In the genomic region with DNA sequence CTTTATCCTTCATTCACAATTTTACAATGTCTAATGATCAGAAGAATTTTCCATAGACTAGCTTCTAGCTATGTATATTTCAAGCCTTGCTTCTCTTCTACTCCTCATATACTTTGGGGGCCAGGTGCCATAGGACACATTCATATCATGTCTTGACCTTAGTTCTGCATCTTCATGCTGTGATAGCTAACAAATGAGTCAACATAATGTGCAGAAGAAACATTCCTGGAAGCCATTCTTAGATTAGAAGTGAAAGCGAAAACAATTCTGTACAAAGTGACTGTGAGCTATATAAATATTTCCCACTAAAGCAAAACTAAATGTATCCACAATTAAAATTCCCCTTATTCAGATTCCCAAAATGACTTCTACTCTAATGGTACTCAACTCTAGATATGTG, we compare ENCODE assay signal across 13 cellular contexts.
A peak's percentile ranks its signal among the peaks of the same experiment; 100 is the strongest.
DNase-seq lines count a peak whose midpoint lies in the region; ATAC-seq and TF ChIP-seq lines count a peak whose summit lies in the region.
"Had no signal": no experiment of that assay in that cellular context is flagged by ENCODE, and none has a peak within 500 bp of the region (broad histone marks: within the 10 kb centered on the region; RNA-seq: fewer than 3 reads in every experiment).

No MANE protein-coding gene starts in this region.

- H3K4me1 ChIP-seq in fibroblast of lung (ENCODE audit: control insufficient read depth, extremely low read depth, insufficient read depth, low read length) (no peaks in the 10 kb centered on the region), esophagus muscularis mucosa (no peaks in the 10 kb centered on the region), breast epithelium (no peaks in the 10 kb centered on the region)
- H3K4me1 ChIP-seq: Peyer's patch had no signal

- CTCF ChIA-PET in activated naive CD4-positive, alpha-beta T cell treated with anti-CD3 and anti-CD28 coated beads for 36 hours (lab: Charles Lee), result no interaction called here

- no peak for TF ChIP-seq EP300 in esophagus muscularis mucosa (IDR thresholded peaks at IDR 0.05)

- H2AFZ ChIP-seq in fibroblast of lung (ENCODE audit: low read length), result no peak overlapping the region

- H3K36me3 ChIP-seq in fibroblast of lung (ENCODE audit: control insufficient read depth, insufficient read depth, low read length) (no peaks in the 10 kb centered on the region), esophagus muscularis mucosa (no peaks in the 10 kb centered on the region), breast epithelium (no peaks in the 10 kb centered on the region)
- H3K36me3 ChIP-seq: Peyer's patch had no signal

- DNase-seq in fibroblast of lung (ENCODE audit: low read depth in 2 of 2), result peak; percentile 15 to 27
- DNase-seq in esophagus muscularis mucosa (ENCODE audit: extremely low spot score), result no peak
- no peak for DNase-seq in activated naive CD4-positive, alpha-beta T cell treated with anti-CD3 and anti-CD28 coated beads for 36 hours
- no peak for DNase-seq in breast epithelium (ENCODE audit: low spot score in 2 of 2)
- DNase-seq in stimulated activated CD4-positive, alpha-beta T cell treated with anti-CD3 and anti-CD28 coated beads, Interleukin-1b, Interleukin-23, amount 100 ng/mL, for 48 hours, result no peak
- DNase-seq: CD4-positive, alpha-beta memory T cell; endodermal cell; Peyer's patch had no signal

- H3K79me2 ChIP-seq in fibroblast of lung (ENCODE audit: control insufficient read depth, insufficient read depth, low read length), result no peaks in the 10 kb centered on the region

- H3K4me2 ChIP-seq in fibroblast of lung (ENCODE audit: extremely low read depth, insufficient read depth, low read length), result no peak overlapping the region

- H3K27me3 Mint-ChIP-seq in activated naive CD4-positive, alpha-beta T cell treated with anti-CD3 and anti-CD28 coated beads for 36 hours (ENCODE audit: low read depth), result no peaks in the 10 kb centered on the region

- ATAC-seq in GM18502 (IDR thresholded peaks at IDR 0.05; ENCODE audit: poor library complexity, unreplicated experiment), result peak; percentile 92
- peak; percentile 65 for ATAC-seq in GM21367 (IDR thresholded peaks at IDR 0.05; ENCODE audit: unreplicated experiment)
- peak; percentile 85 for ATAC-seq in HG03095 (IDR thresholded peaks at IDR 0.05; ENCODE audit: unreplicated experiment)

- no peaks in the 10 kb centered on the region for H3K4me1 Mint-ChIP-seq in activated naive CD4-positive, alpha-beta T cell treated with anti-CD3 and anti-CD28 coated beads for 36 hours (ENCODE audit: low read depth)
- H3K4me1 Mint-ChIP-seq: activated naive CD4-positive, alpha-beta T cell treated with anti-CD3 and anti-CD28 coated beads, Interleukin-2, amount 50 U/mL, for 24 hours; CD4-positive, alpha-beta memory T cell; endodermal cell; neural crest cell had no signal

- TF ChIP-seq CTCF in fibroblast of lung (conservative IDR thresholded peaks at IDR 0.05 in 1 of 2, IDR thresholded peaks at IDR 0.05 in 1 of 2; ENCODE audit: low read depth in 1 of 2, low read length in 2 of 2) (no peak), esophagus muscularis mucosa (IDR thresholded peaks at IDR 0.05) (no peak), breast epithelium (IDR thresholded peaks at IDR 0.05) (no peak)

- H3K27me3 ChIP-seq in fibroblast of lung (ENCODE audit: control insufficient read depth, insufficient read depth, low read length) (no peaks in the 10 kb centered on the region), esophagus muscularis mucosa (no peaks in the 10 kb centered on the region), breast epithelium (no peaks in the 10 kb centered on the region)
- H3K27me3 ChIP-seq: Peyer's patch had no signal

- no peak overlapping the region for H3K27ac ChIP-seq in fibroblast of lung (ENCODE audit: insufficient read depth, low read length)
- no peak overlapping the region for H3K27ac ChIP-seq in esophagus muscularis mucosa (replicated peaks in 1 of 4)
- H3K27ac ChIP-seq in breast epithelium, result no peak overlapping the region
- H3K27ac ChIP-seq: Peyer's patch had no signal

- TF ChIP-seq POLR2A in esophagus muscularis mucosa (IDR thresholded peaks at IDR 0.05; ENCODE audit: low read depth) (no peak), breast epithelium (IDR thresholded peaks at IDR 0.05) (no peak)

- H3K4me3 ChIP-seq in fibroblast of lung (replicated peaks in 1 of 4; ENCODE audit: control extremely low read depth in 1 of 4, insufficient read depth in 1 of 4, low read depth in 3 of 4, low read length in 4 of 4), result no peak overlapping the region
- H3K4me3 ChIP-seq in esophagus muscularis mucosa, result no peak overlapping the region
- H3K4me3 ChIP-seq in breast epithelium, result no peak overlapping the region
- H3K4me3 ChIP-seq: Peyer's patch had no signal

- H4K20me1 ChIP-seq in fibroblast of lung (ENCODE audit: control insufficient read depth, extremely low read depth, insufficient read depth, low read length), result no peaks in the 10 kb centered on the region

- intact Hi-C loops in esophagus muscularis mucosa (cut with DNase I), result no loop called here
- intact Hi-C loops in activated naive CD4-positive, alpha-beta T cell treated with anti-CD3 and anti-CD28 coated beads for 36 hours (cut with micrococcal nuclease), result no loop called here
- intact Hi-C loops in breast epithelium (cut with DNase I; ENCODE audit: low total_unique reads), result no loop called here

- H3K36me3 Mint-ChIP-seq in activated naive CD4-positive, alpha-beta T cell treated with anti-CD3 and anti-CD28 coated beads for 36 hours (ENCODE audit: low read depth), result no peaks in the 10 kb centered on the region
- H3K36me3 Mint-ChIP-seq: activated naive CD4-positive, alpha-beta T cell treated with anti-CD3 and anti-CD28 coated beads, Interleukin-2, amount 50 U/mL, for 24 hours; CD4-positive, alpha-beta memory T cell had no signal

- H3K9me3 Mint-ChIP-seq in activated naive CD4-positive, alpha-beta T cell treated with anti-CD3 and anti-CD28 coated beads for 36 hours, result no peaks in the 10 kb centered on the region
- H3K9me3 Mint-ChIP-seq: activated naive CD4-positive, alpha-beta T cell treated with anti-CD3 and anti-CD28 coated beads, Interleukin-2, amount 50 U/mL, for 24 hours; endodermal cell had no signal

- no peak overlapping the region for H3K4me3 Mint-ChIP-seq in activated naive CD4-positive, alpha-beta T cell treated with anti-CD3 and anti-CD28 coated beads for 36 hours
- H3K4me3 Mint-ChIP-seq: activated naive CD4-positive, alpha-beta T cell treated with anti-CD3 and anti-CD28 coated beads, Interleukin-2, amount 50 U/mL, for 24 hours; CD4-positive, alpha-beta memory T cell; endodermal cell; neural crest cell had no signal

- H3K9me3 ChIP-seq in fibroblast of lung (ENCODE audit: control insufficient read depth, insufficient read depth, low read depth, low read length) (no peaks in the 10 kb centered on the region), esophagus muscularis mucosa (no peaks in the 10 kb centered on the region), breast epithelium (no peaks in the 10 kb centered on the region)
- H3K9me3 ChIP-seq: Peyer's patch had no signal

- no peak overlapping the region for H3K27ac Mint-ChIP-seq in activated naive CD4-positive, alpha-beta T cell treated with anti-CD3 and anti-CD28 coated beads for 36 hours
- H3K27ac Mint-ChIP-seq: activated naive CD4-positive, alpha-beta T cell treated with anti-CD3 and anti-CD28 coated beads, Interleukin-2, amount 50 U/mL, for 24 hours; CD4-positive, alpha-beta memory T cell; endodermal cell had no signal

- 87% methylated on average over 1 of the region's 1 CpG for WGBS in esophagus muscularis mucosa

- no peak overlapping the region for H3K9ac ChIP-seq in fibroblast of lung (ENCODE audit: insufficient read depth, low read length)

Comparison
In these comparisons a context has a peak if more than half of its experiments do, and no peak if none do; other contexts are left out.
1. DNase-seq: peak in fibroblast of lung (2 of 2); none in esophagus muscularis mucosa (single experiment), activated naive CD4-positive, alpha-beta T cell treated with anti-CD3 and anti-CD28 coated beads for 36 hours (single experiment), breast epithelium (0 of 2) and stimulated activated CD4-positive, alpha-beta T cell treated with anti-CD3 and anti-CD28 coated beads, Interleukin-1b, Interleukin-23, amount 100 ng/mL, for 48 hours (single experiment).
2. Peak in every context shown above with its lines, with median percentiles within 50 percentile points of each other: ATAC-seq.